ENCODE assay signal across 8 cellular contexts in genomic region chr13:51221674-51222509, GRCh38. TPM values are rescaled to one million over a fixed set of nuclear protein-coding genes. Genes with fewer than 3 reads are reported as not detected.
DNase-seq lines count a peak whose midpoint lies in the region; ATAC-seq, FAIRE-seq and TF ChIP-seq lines count a peak whose summit lies in the region.

A gene with protein sequence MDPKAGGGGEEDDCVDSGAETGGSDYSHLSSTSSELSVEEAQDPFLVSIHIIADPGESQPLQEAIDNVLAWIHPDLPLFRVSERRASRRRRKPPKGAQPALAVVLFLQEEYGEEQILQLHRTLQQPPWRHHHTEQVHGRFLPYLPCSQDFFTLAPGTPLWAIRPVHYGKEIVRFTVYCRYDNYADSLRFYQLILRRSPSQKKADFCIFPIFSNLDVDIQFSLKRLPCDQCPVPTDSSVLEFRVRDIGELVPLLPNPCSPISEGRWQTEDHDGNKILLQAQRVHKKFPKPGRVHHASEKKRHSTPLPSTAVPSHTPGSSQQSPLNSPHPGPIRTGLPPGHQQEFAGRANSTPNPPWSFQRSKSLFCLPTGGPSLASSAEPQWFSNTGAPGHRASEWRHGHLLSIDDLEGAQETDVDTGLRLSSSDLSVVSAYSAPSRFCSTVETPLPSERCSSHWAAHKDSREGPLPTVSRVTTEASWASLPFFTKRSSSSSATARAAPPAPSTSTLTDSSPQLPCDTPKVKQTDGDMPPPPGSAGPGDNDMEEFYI (plus strand): TSS chr13:51222398. CDS start chr13:51222502, 104 bp downstream.

- H3K4me1 ChIP-seq in RWPE2 (ENCODE audit: insufficient read depth, poor library complexity, severe bottlenecking) (no peaks in the 10 kb centered on the region), rectal smooth muscle tissue (ENCODE audit: control insufficient read depth, insufficient read depth, low read length) (no peaks in the 10 kb centered on the region)

- no peak within 1 kb of the TSS for H3K9ac ChIP-seq in rectal smooth muscle tissue (ENCODE audit: low read length)

- peak; percentile 12; the same call in 1 of the 2 replicates for TF ChIP-seq CTCF in AG04450 (IDR thresholded peaks at IDR 0.05; ENCODE audit: low read depth, low read length)
- TF ChIP-seq CTCF in RWPE2 (IDR thresholded peaks at IDR 0.05; ENCODE audit: poor library complexity, severe bottlenecking), result peak; percentile 72

- CTCF ChIA-PET in AG04450 (lab: Charles Lee), result no interaction called here

- POLR2A ChIA-PET in AG04450 (lab: Yijun Ruan, JAX), result no interaction called here

- ATAC-seq in HG03280 (IDR thresholded peaks at IDR 0.05; ENCODE audit: unreplicated experiment), result peak; percentile 82
- ATAC-seq in RWPE2 (ENCODE audit: low read depth), result peak; percentile 71
- no peak for ATAC-seq in HG03378 (IDR thresholded peaks at IDR 0.05; ENCODE audit: unreplicated experiment)

- peak within 1 kb of the TSS; percentile 69 for H3K4me3 ChIP-seq in AG04450 (ENCODE audit: low read depth, low read length)
- H3K4me3 ChIP-seq in RWPE2 (ENCODE audit: severe bottlenecking), result peak within 1 kb of the TSS; percentile 50
- peak within 1 kb of the TSS; percentile 84 for H3K4me3 ChIP-seq in rectal smooth muscle tissue (ENCODE audit: low read length)

- no peak for FAIRE-seq in GM18507 (lab: Jason Lieb, UNC)

- peaks cover 48% of the 10 kb centered on the region for H3K27me3 ChIP-seq in AG04450 (ENCODE audit: control insufficient read depth, insufficient read depth, low read length)
- H3K27me3 ChIP-seq in RWPE2 (ENCODE audit: insufficient read depth, poor library complexity, severe bottlenecking), result peaks cover 10% of the 10 kb centered on the region
- H3K27me3 ChIP-seq in rectal smooth muscle tissue (ENCODE audit: control insufficient read depth, insufficient read depth, low read length), result peaks cover 3% of the 10 kb centered on the region

- no peaks in the 10 kb centered on the region for H3K9me3 ChIP-seq in AG04450 (ENCODE audit: control insufficient read depth, insufficient read depth, low read length)
- no peaks in the 10 kb centered on the region for H3K9me3 ChIP-seq in RWPE2 (ENCODE audit: severe bottlenecking)

- H3K27ac ChIP-seq in AG04450 (ENCODE audit: low read depth, low read length) (no peak within 1 kb of the TSS), RWPE2 (ENCODE audit: poor library complexity, severe bottlenecking) (no peak within 1 kb of the TSS), angular gyrus (ENCODE audit: low read depth, low read length) (peak within 1 kb of the TSS; percentile 83), rectal smooth muscle tissue (ENCODE audit: low read depth, low read length) (peak within 1 kb of the TSS; percentile 62)

- H3K36me3 ChIP-seq in RWPE2 (ENCODE audit: low read depth) (no peaks in the 10 kb centered on the region), rectal smooth muscle tissue (ENCODE audit: control insufficient read depth, insufficient read depth, low read length) (no peaks in the 10 kb centered on the region)

- DNase-seq in AG04450 (ENCODE audit: low read depth, low spot score) (no peak), GM18507 (ENCODE audit: extremely low spot score, insufficient read length, low read depth) (peak; percentile 20), RWPE2 (ENCODE audit: low spot score) (no peak), hepatic stellate cell (ENCODE audit: low spot score) (peak; percentile 50)

RNA-seq across cellular contexts. Expression of the gene that starts here (rescaled TPM):
- polyA plus RNA-seq in AG04450 (2011; rRNA removed), result 0.06 and 0.14 TPM in 2 replicates
- 0.09 and 0.22 TPM in 2 replicates for polyA minus RNA-seq in AG04450 (2011; rRNA and poly(A)+ RNA removed)

Comparison
In these comparisons a context has a peak if more than half of its experiments do, and no peak if none do; other contexts are left out.
1. DNase-seq: peak in GM18507 (single experiment) and hepatic stellate cell (single experiment); none in AG04450 (single experiment) and RWPE2 (single experiment).
2. H3K27ac ChIP-seq: peak in angular gyrus (single experiment) and rectal smooth muscle tissue (single experiment); none in AG04450 (single experiment) and RWPE2 (single experiment).
3. Peak in every context shown above with its lines, with median percentiles within 50 percentile points of each other: H3K4me3 ChIP-seq.